ENCODE assay signal across 2 cellular contexts in the genomic region with DNA sequence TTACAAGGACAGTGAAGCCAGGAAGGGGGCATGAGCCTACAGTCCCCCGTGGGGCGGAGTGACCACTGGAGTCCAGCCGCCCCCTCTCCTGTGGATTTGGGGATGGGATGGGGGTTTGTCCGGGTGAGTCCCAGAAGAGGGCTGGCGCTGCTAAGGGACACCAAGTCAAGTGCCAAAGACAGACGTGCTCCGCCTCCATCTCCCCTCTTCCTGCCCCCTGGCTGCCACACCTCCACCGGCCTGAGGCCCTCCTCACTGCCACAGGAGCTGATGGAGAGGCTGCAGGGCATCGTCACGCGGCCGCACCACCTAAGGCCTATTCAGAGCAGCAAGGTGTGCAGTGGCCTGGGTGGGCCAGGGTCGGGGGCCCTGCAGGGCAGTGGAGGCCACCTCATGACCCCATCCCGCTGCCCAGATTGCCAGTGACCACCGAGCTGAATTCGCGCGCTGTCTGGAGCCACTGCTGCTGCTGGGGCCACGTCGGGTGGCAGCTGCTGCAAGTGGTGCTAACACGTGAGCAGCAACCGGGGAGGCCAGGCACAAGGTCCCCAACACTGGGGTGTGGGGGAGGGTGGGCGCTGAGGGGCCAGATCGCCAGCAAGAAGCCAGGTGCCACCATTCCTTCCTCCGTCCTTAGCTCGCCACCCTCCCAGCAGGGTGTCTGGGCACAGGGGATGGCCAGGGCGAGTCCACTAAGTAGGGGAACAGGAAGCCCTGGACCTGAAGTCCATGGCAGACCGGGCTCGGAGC.
TF ChIP-seq lines count a peak whose summit lies in the region.

No MANE protein-coding gene starts in this region.

TF ChIP-seq in GM12878, 131 proteins besides CTCF, POLR2A, EP300 and RAD21:
- TF ChIP-seq CBX3 (IDR thresholded peaks at IDR 0.05; ENCODE audit: borderline replicate concordance, low read depth) (no peak), RCOR1 (conservative IDR thresholded peaks at IDR 0.05; ENCODE audit: low read depth, low read length) (no peak), POU2F2 (IDR thresholded peaks at IDR 0.05; ENCODE audit: borderline replicate concordance, low read depth, low read length) (no peak), NKRF (conservative IDR thresholded peaks at IDR 0.05) (no peak), NRF1 (conservative IDR thresholded peaks at IDR 0.05; ENCODE audit: low read depth, low read length) (no peak), BRCA1 (IDR thresholded peaks at IDR 0.05; ENCODE audit: low read depth, low read length) (no peak), ZBTB33 (IDR thresholded peaks at IDR 0.05) (no peak), ELK1 (IDR thresholded peaks at IDR 0.05; ENCODE audit: low read depth, low read length) (no peak), RUNX3 (IDR thresholded peaks at IDR 0.05; ENCODE audit: low read length) (no peak), SPI1 (IDR thresholded peaks at IDR 0.05; ENCODE audit: borderline replicate concordance, insufficient read depth, low read depth, low read length) (no peak), ZBTB11 (CRISPR knock-in tag; IDR thresholded peaks at IDR 0.05) (no peak), ZZZ3 (IDR thresholded peaks at IDR 0.05; ENCODE audit: control insufficient read depth, insufficient read length, low read depth) (no peak), NFXL1 (IDR thresholded peaks at IDR 0.05; ENCODE audit: borderline replicate concordance) (no peak), SIX5 (IDR thresholded peaks at IDR 0.05; ENCODE audit: low read depth, low read length, severe bottlenecking) (no peak)
TF ChIP-seq in GM12878: peak in this region for 0.

TF ChIP-seq in SK-N-SH, 30 proteins besides CTCF, POLR2A, EP300 and RAD21:
- TF ChIP-seq GATA2 (CRISPR knock-in tag; IDR thresholded peaks at IDR 0.05) = no peak
- TF ChIP-seq NRF1 (IDR thresholded peaks at IDR 0.05; ENCODE audit: low read depth, low read length) = no peak
- TF ChIP-seq TEAD4 (IDR thresholded peaks at IDR 0.05; ENCODE audit: borderline replicate concordance, insufficient read depth) = no peak
